In the genomic region with DNA sequence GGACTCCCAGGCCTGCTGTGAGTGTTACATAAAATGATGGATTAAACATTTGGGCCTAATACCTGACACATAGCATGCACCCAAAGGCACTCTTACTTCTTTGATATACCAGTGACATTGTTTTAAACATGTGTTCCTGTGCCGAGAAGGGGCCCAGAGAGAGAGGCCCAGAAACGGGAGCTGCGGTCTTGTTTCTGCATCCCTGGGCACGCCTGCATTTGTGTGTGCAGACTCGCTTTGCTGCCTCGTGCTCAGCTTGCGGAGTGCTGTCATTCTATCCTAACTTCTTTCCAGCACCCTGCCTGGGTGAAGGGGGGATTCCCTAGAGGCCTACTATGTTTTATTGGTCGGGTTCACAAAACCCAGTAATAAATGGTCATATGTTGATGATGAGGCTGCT, we compare ENCODE assay signal across 27 cellular contexts.
"Had no signal": no experiment of that assay in that cellular context is flagged by ENCODE, and none has a peak within 500 bp of the region (broad histone marks: within the 10 kb centered on the region; RNA-seq: fewer than 3 reads in every experiment).

No MANE protein-coding gene starts in this region.

- H3K27ac Mint-ChIP-seq: naive thymus-derived CD4-positive, alpha-beta T cell; natural killer cell treated with Interleukin-12 subunit alpha and Interleukin-12 subunit beta and Interleukin-15 and Interleukin-18, amount 100 ng/mL, for 72 hours; progenitor cell of endocrine pancreas; stimulated activated memory B cell treated with anti-CD40 and anti-IgM and Interleukin-4, amounts not matched to agents 10 μg/mL and 1 μg/mL and 100 μg/mL, for 72 hours; stimulated activated naive CD8-positive, alpha-beta T cell treated with anti-CD3 and anti-CD28 coated beads, Interleukin-15, amount 100 ng/mL, for 72 hours had no signal

- H3K9me3 ChIP-seq: left ventricle myocardium inferior, mucosa of descending colon, ovary, right atrium auricular region, right lobe of liver, testis, thyroid gland, transverse colon, upper lobe of left lung, vagina had no signal

- H3K36me3 ChIP-seq: left ventricle myocardium inferior, ovary, right atrium auricular region, right lobe of liver, thyroid gland, transverse colon, upper lobe of left lung, vagina had no signal

- H3K27me3 Mint-ChIP-seq: natural killer cell treated with Interleukin-12 subunit alpha and Interleukin-12 subunit beta and Interleukin-15 and Interleukin-18, amount 100 ng/mL, for 72 hours; progenitor cell of endocrine pancreas had no signal

- H3K36me3 Mint-ChIP-seq: naive thymus-derived CD4-positive, alpha-beta T cell; natural killer cell treated with Interleukin-12 subunit alpha and Interleukin-12 subunit beta and Interleukin-15 and Interleukin-18, amount 100 ng/mL, for 72 hours; stimulated activated memory B cell treated with anti-CD40 and anti-IgM and Interleukin-4, amounts not matched to agents 10 μg/mL and 1 μg/mL and 100 μg/mL, for 72 hours had no signal

- H3K4me1 Mint-ChIP-seq: naive thymus-derived CD4-positive, alpha-beta T cell; stimulated activated memory B cell treated with anti-CD40 and anti-IgM and Interleukin-4, amounts not matched to agents 10 μg/mL and 1 μg/mL and 100 μg/mL, for 72 hours; stimulated activated naive CD8-positive, alpha-beta T cell treated with anti-CD3 and anti-CD28 coated beads, Interleukin-15, amount 100 ng/mL, for 72 hours had no signal

- H3K4me3 Mint-ChIP-seq: naive thymus-derived CD4-positive, alpha-beta T cell; natural killer cell treated with Interleukin-12 subunit alpha and Interleukin-12 subunit beta and Interleukin-15 and Interleukin-18, amount 100 ng/mL, for 72 hours; stimulated activated memory B cell treated with anti-CD40 and anti-IgM and Interleukin-4, amounts not matched to agents 10 μg/mL and 1 μg/mL and 100 μg/mL, for 72 hours; stimulated activated naive CD8-positive, alpha-beta T cell treated with anti-CD3 and anti-CD28 coated beads, Interleukin-15, amount 100 ng/mL, for 72 hours had no signal

- ATAC-seq: mucosa of descending colon; naive thymus-derived CD4-positive, alpha-beta T cell; natural killer cell treated with Interleukin-12 subunit alpha and Interleukin-12 subunit beta and Interleukin-15 and Interleukin-18, amount 100 ng/mL, for 72 hours; right lobe of liver; stimulated activated memory B cell treated with anti-CD40 and anti-IgM and Interleukin-4, amounts not matched to agents 10 μg/mL and 1 μg/mL and 100 μg/mL, for 72 hours; stimulated activated naive CD8-positive, alpha-beta T cell treated with anti-CD3 and anti-CD28 coated beads, Interleukin-15, amount 100 ng/mL, for 72 hours had no signal

- DNase-seq: hippocampal formation; kidney; left ventricle myocardium inferior; mesendoderm; midbrain; mucosa of descending colon; naive thymus-derived CD4-positive, alpha-beta T cell; ovary; right lobe of liver; stimulated activated CD4-positive, alpha-beta T cell treated with anti-CD3 and anti-CD28 coated beads, Interleukin-1b, Interleukin-23, amount 100 ng/mL, for 48 hours; stimulated activated CD4-positive, alpha-beta T cell treated with anti-CD3 and anti-CD28 coated beads, Interleukin-2, amount 100 ng/mL, for 48 hours; stimulated activated CD4-positive, alpha-beta T cell treated with anti-CD3 and anti-CD28 coated beads, Interleukin-4, amount 100 ng/mL, for 4 hours; stimulated activated CD8-positive, alpha-beta memory T cell treated with anti-CD3 and anti-CD28 coated beads, Interleukin-4, amount 100 ng/mL, for 48 hours; stimulated activated naive CD4-positive, alpha-beta T cell treated with Interleukin-2 at 50 U/mL for 16 hours; stimulated activated naive CD8-positive, alpha-beta T cell treated with anti-CD3 and anti-CD28 coated beads, Interleukin-15, amount 100 ng/mL, for 72 hours; substantia nigra; testis; thyroid gland; transverse colon; upper lobe of left lung had no signal

- H3K4me1 ChIP-seq: right atrium auricular region, right lobe of liver, testis, thyroid gland, transverse colon, upper lobe of left lung had no signal

- H3K27me3 ChIP-seq: ovary, right atrium auricular region, right lobe of liver, testis, thyroid gland, transverse colon, upper lobe of left lung, vagina had no signal

- H3K9me3 Mint-ChIP-seq: natural killer cell treated with Interleukin-12 subunit alpha and Interleukin-12 subunit beta and Interleukin-15 and Interleukin-18, amount 100 ng/mL, for 72 hours; stimulated activated memory B cell treated with anti-CD40 and anti-IgM and Interleukin-4, amounts not matched to agents 10 μg/mL and 1 μg/mL and 100 μg/mL, for 72 hours; stimulated activated naive CD8-positive, alpha-beta T cell treated with anti-CD3 and anti-CD28 coated beads, Interleukin-15, amount 100 ng/mL, for 72 hours had no signal

- H3K4me3 ChIP-seq: left ventricle myocardium inferior, lung, mucosa of descending colon, ovary, right atrium auricular region, right lobe of liver, smooth muscle cell, testis, thyroid gland, transverse colon, upper lobe of left lung, vagina had no signal

- H3K27ac ChIP-seq: left ventricle myocardium inferior, ovary, right atrium auricular region, right lobe of liver, testis, thyroid gland, transverse colon, upper lobe of left lung, vagina had no signal
